In genomic region chr12:31645944-31646343, GRCh38 we compare ENCODE assay signal across 26 cellular contexts. TPM values are rescaled to one million over a fixed set of nuclear protein-coding genes. Genes with fewer than 3 reads are reported as not detected.
DNase-seq lines count a peak whose midpoint lies in the region; ATAC-seq, FAIRE-seq and TF ChIP-seq lines count a peak whose summit lies in the region.
"Had no signal": no experiment of that assay in that cellular context is flagged by ENCODE, and none has a peak within 500 bp of the region (broad histone marks: within the 10 kb centered on the region; RNA-seq: fewer than 3 reads in every experiment).

No MANE protein-coding gene starts in this region.

- H2AFZ ChIP-seq in OCI-LY7 (ENCODE audit: low read length) = peak overlapping the region; percentile 14; the same call in 1 of the 2 replicates
- H2AFZ ChIP-seq: GM23248 had no signal

- H3K27me3 ChIP-seq in left lung = no peaks in the 10 kb centered on the region
- H3K27me3 ChIP-seq: upper lobe of left lung had no signal

- H3K79me2 ChIP-seq in OCI-LY7 (ENCODE audit: insufficient read depth, low read depth, low read length) = no peaks in the 10 kb centered on the region

- H3K9me2 ChIP-seq in OCI-LY7 (ENCODE audit: insufficient read depth, low read length) = no peaks in the 10 kb centered on the region

- H4K20me1 ChIP-seq in OCI-LY7 (ENCODE audit: insufficient read depth, low read length) = no peaks in the 10 kb centered on the region

- peak; percentile 14 for ATAC-seq in left lung
- ATAC-seq in activated CD8-positive, alpha-beta T cell treated with anti-CD3 and anti-CD28 coated beads, Interleukin-2, amount 10 ng/mL, durations not matched to agents 7 days and 5 days = no peak
- ATAC-seq: right cardiac atrium had no signal

- no peak overlapping the region for H3K4me3 ChIP-seq in OCI-LY7 (ENCODE audit: low read depth, low read length, poor library complexity, severe bottlenecking)
- no peak overlapping the region for H3K4me3 ChIP-seq in left lung
- H3K4me3 ChIP-seq: coronary artery, GM23248, upper lobe of left lung had no signal

- TF ChIP-seq CTCF in OCI-LY7 (conservative IDR thresholded peaks at IDR 0.05; ENCODE audit: low read length) = no peak
- TF ChIP-seq CTCF in left lung (IDR thresholded peaks at IDR 0.05) = no peak

- CTCF ChIA-PET in OCI-LY7 (lab: Charles Lee; ENCODE audit: unreplicated experiment) = no interaction called here
- CTCF ChIA-PET in activated CD8-positive, alpha-beta T cell treated with anti-CD3 and anti-CD28 coated beads, Interleukin-2, amount 10 ng/mL, durations not matched to agents 7 days and 5 days (lab: Charles Lee) = no interaction called here

- H3K4me1 ChIP-seq in OCI-LY7 (ENCODE audit: insufficient read depth, low read length, poor library complexity, severe bottlenecking) (peaks cover 5% of the 10 kb centered on the region), left lung (no peaks in the 10 kb centered on the region)
- H3K4me1 ChIP-seq: upper lobe of left lung had no signal

- H3K27ac ChIP-seq in OCI-LY7 (ENCODE audit: low read depth, low read length, poor library complexity, severe bottlenecking) = no peak overlapping the region
- no peak overlapping the region for H3K27ac ChIP-seq in left lung
- H3K27ac ChIP-seq: coronary artery, GM23248, upper lobe of left lung had no signal

- BruUV-seq in OCI-LY7 (replicated peaks; lab: Mats Ljungman, UMichigan) = no TSS peak

- H3K9me3 Mint-ChIP-seq in activated CD8-positive, alpha-beta T cell treated with anti-CD3 and anti-CD28 coated beads, Interleukin-2, amount 10 ng/mL, durations not matched to agents 7 days and 5 days (ENCODE audit: insufficient read depth) = no peaks in the 10 kb centered on the region
- H3K9me3 Mint-ChIP-seq: activated naive CD4-positive, alpha-beta T cell treated with anti-CD3 and anti-CD28 coated beads for 36 hours had no signal

- no peaks in the 10 kb centered on the region for H3K36me3 Mint-ChIP-seq in activated CD8-positive, alpha-beta T cell treated with anti-CD3 and anti-CD28 coated beads, Interleukin-2, amount 10 ng/mL, durations not matched to agents 7 days and 5 days (ENCODE audit: low read depth)

- no peak overlapping the region for H3K4me2 ChIP-seq in OCI-LY7 (ENCODE audit: low read length)

- H3K27ac Mint-ChIP-seq in activated CD8-positive, alpha-beta T cell treated with anti-CD3 and anti-CD28 coated beads, Interleukin-2, amount 10 ng/mL, durations not matched to agents 7 days and 5 days = no peak overlapping the region
- H3K27ac Mint-ChIP-seq: activated naive CD4-positive, alpha-beta T cell treated with anti-CD3 and anti-CD28 coated beads for 36 hours had no signal

- H3K9me3 ChIP-seq in OCI-LY7 (ENCODE audit: low read length) (no peaks in the 10 kb centered on the region), left lung (no peaks in the 10 kb centered on the region)
- H3K9me3 ChIP-seq: upper lobe of left lung had no signal

- intact Hi-C loops in OCI-LY7 (cut with micrococcal nuclease; ENCODE audit: unreplicated experiment) = no loop called here
- intact Hi-C loops in left lung (cut with DNase I) = no loop called here
- intact Hi-C loops in posterior cingulate gyrus (cut with DNase I) = no loop called here

- peak; percentile 35 for DNase-seq in NCI-H748 (lab: John Stamatoyannopoulos, UW; ENCODE audit: unreplicated experiment)
- DNase-seq in NCI-H748 treated with DMSO at 0.1 percent for 48 hours (lab: John Stamatoyannopoulos, UW) = no peak
- no peak for DNase-seq in OCI-LY7 (ENCODE audit: low spot score)
- no peak for DNase-seq in left lung
- DNase-seq in renal cortical epithelial cell (ENCODE audit: low read depth) = peak; percentile 42
- DNase-seq in frontal cortex (ENCODE audit: low spot score in 2 of 2) = no peak
- DNase-seq in activated CD8-positive, alpha-beta T cell treated with anti-CD3 and anti-CD28 coated beads, Interleukin-2, amount 10 ng/mL, durations not matched to agents 7 days and 5 days = no peak
- no peak for DNase-seq in posterior cingulate gyrus
- DNase-seq: activated CD4-positive, alpha-beta T cell treated with anti-CD3 and anti-CD28 coated beads for 4 hours; activated naive CD4-positive, alpha-beta T cell treated with anti-CD3 and anti-CD28 coated beads for 36 hours; activated T-cell treated with anti-CD3 and anti-CD28 coated beads, Interleukin-2, amount 50 U/mL, for 48 hours; amniotic stem cell; Calu3; EL; GM23248; head of caudate nucleus; NCI-H1105; NCI-H510A treated with DMSO at 0.1 percent for 48 hours; right cardiac atrium; stimulated activated CD4-positive, alpha-beta T cell treated with anti-CD3 and anti-CD28 coated beads, Interleukin-4, amount 100 ng/mL, for 4 hours; T-helper 1 cell; upper lobe of left lung had no signal

- H3K4me3 Mint-ChIP-seq in activated CD8-positive, alpha-beta T cell treated with anti-CD3 and anti-CD28 coated beads, Interleukin-2, amount 10 ng/mL, durations not matched to agents 7 days and 5 days = no peak overlapping the region
- H3K4me3 Mint-ChIP-seq: activated naive CD4-positive, alpha-beta T cell treated with anti-CD3 and anti-CD28 coated beads for 36 hours had no signal

- H3K36me3 ChIP-seq in OCI-LY7 (ENCODE audit: insufficient read depth, low read length) = no peaks in the 10 kb centered on the region
- no peaks in the 10 kb centered on the region for H3K36me3 ChIP-seq in left lung
- H3K36me3 ChIP-seq: upper lobe of left lung had no signal

- FAIRE-seq in frontal cortex (lab: Jason Lieb, UNC) = no peak
- FAIRE-seq: A204.1, bronchial epithelial cell, endometrium had no signal

- POLR2A ChIA-PET in OCI-LY7 (lab: Charles Lee) = interaction anchor here (0.7 to 1.2 kb wide), 3 partner anchors 10 to 738 kb away, joined by 3 to 7 read pairs (median 4); no protein-coding TSS in a partner anchor
- POLR2A ChIA-PET in activated CD8-positive, alpha-beta T cell treated with anti-CD3 and anti-CD28 coated beads, Interleukin-2, amount 10 ng/mL, durations not matched to agents 7 days and 5 days (lab: Charles Lee) = no interaction called here

- no peaks in the 10 kb centered on the region for H3K4me1 Mint-ChIP-seq in activated CD8-positive, alpha-beta T cell treated with anti-CD3 and anti-CD28 coated beads, Interleukin-2, amount 10 ng/mL, durations not matched to agents 7 days and 5 days (ENCODE audit: low read depth)

- H3K27me3 Mint-ChIP-seq in activated CD8-positive, alpha-beta T cell treated with anti-CD3 and anti-CD28 coated beads, Interleukin-2, amount 10 ng/mL, durations not matched to agents 7 days and 5 days (ENCODE audit: low read depth) = no peaks in the 10 kb centered on the region

RNA-seq across cellular contexts. Expression of gene ETFBKMT, which starts 13.5 kb away (rescaled TPM):
- total RNA-seq in OCI-LY7 (2014; rRNA removed; shearing (Covaris generic)) = 0.54 and 0.92 TPM in 2 replicates
- total RNA-seq in OCI-LY7 (2022) (2.8 and 3.0 TPM in 2 replicates), left lung (1 to 10 TPM; 3.9 to 4.8 TPM), renal cortical epithelial cell (1.4 and 4.3 TPM in 2 replicates), frontal cortex (4.5 TPM)
- total RNA-seq in activated CD8-positive, alpha-beta T cell treated with anti-CD3 and anti-CD28 coated beads, Interleukin-2, amount 10 ng/mL, durations not matched to agents 7 days and 5 days = 1 to 10 TPM; 1.0 to 1.4 TPM

RNA-seq across cellular contexts. Expression of gene DENND5B, which starts 55.0 kb away (rescaled TPM):
- total RNA-seq in OCI-LY7 (2014; rRNA removed; shearing (Covaris generic)) = 16.7 and 23.1 TPM in 2 replicates
- total RNA-seq in OCI-LY7 (2022) (36.4 and 38.9 TPM in 2 replicates), left lung (1 to 10 TPM; 4.4 to 6.0 TPM), renal cortical epithelial cell (9.2 and 23.9 TPM in 2 replicates), frontal cortex (41.6 TPM)
- total RNA-seq in activated CD8-positive, alpha-beta T cell treated with anti-CD3 and anti-CD28 coated beads, Interleukin-2, amount 10 ng/mL, durations not matched to agents 7 days and 5 days = under 1 TPM; 0.08 to 0.16 TPM

Comparison
In these comparisons a context has a peak if more than half of its experiments do, and no peak if none do; other contexts are left out.
1. DNase-seq: peak in NCI-H748 (single experiment) and renal cortical epithelial cell (single experiment); none in NCI-H748 treated with DMSO at 0.1 percent for 48 hours (single experiment), OCI-LY7 (single experiment), left lung (0 of 2), frontal cortex (0 of 2), activated CD8-positive, alpha-beta T cell treated with anti-CD3 and anti-CD28 coated beads, Interleukin-2, amount 10 ng/mL, durations not matched to agents 7 days and 5 days (single experiment) and posterior cingulate gyrus (0 of 10).